1 cellular context compared by ENCODE assay signal in genomic region chr7:44881610-44882009, GRCh38.
TF ChIP-seq lines count a peak whose summit lies in the region.

No MANE protein-coding gene starts in this region.

TF ChIP-seq in HepG2, 621 proteins besides CTCF, POLR2A, EP300 and RAD21:
- TF ChIP-seq ZBTB10 (CRISPR knock-in tag; IDR thresholded peaks at IDR 0.05; ENCODE audit: borderline replicate concordance) (no peak), BCLAF1 (IDR thresholded peaks at IDR 0.05) (no peak), RXRA (CRISPR knock-in tag; IDR thresholded peaks at IDR 0.05) (no peak), ZSCAN22 (CRISPR knock-in tag; IDR thresholded peaks at IDR 0.05) (no peak), RNF219 (CRISPR knock-in tag; IDR thresholded peaks at IDR 0.05) (no peak), SRF (IDR thresholded peaks at IDR 0.05; ENCODE audit: low read depth, low read length) (peak; percentile 87)
